13 cellular contexts compared by ENCODE assay signal in the genomic region with DNA sequence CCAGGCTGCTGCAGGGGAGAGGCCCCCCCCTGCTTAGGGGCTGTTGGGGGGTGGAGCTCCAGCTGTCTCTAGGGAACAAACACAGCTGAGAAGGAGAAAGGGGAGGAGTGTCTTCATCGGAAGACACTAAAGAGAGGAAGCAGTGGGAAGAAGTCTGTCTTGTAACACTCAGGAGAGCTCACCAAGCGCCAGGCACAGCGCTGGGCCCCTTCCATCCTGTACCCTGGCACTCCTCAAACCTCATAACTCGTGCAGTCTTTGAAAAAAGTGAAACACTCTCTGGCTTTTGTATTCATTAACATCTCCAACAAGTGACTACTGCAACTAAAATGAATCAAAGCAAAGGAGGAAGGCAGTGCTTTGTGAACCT.
DNase-seq lines count a peak whose midpoint lies in the region; ATAC-seq and TF ChIP-seq lines count a peak whose summit lies in the region.
"Had no signal": no experiment of that assay in that cellular context is flagged by ENCODE, and none has a peak within 500 bp of the region (broad histone marks: within the 10 kb centered on the region; RNA-seq: fewer than 3 reads in every experiment).

No MANE protein-coding gene starts in this region.

- no peak overlapping the region for H3K4me3 ChIP-seq in breast epithelium
- no peak overlapping the region for H3K4me3 ChIP-seq in mammary epithelial cell (replicated peaks in 1 of 3; ENCODE audit: insufficient read depth in 1 of 3, low read depth in 2 of 3, low read length in 3 of 3)
- H3K4me3 ChIP-seq in OCI-LY7 (ENCODE audit: low read depth, low read length, poor library complexity, severe bottlenecking) = no peak overlapping the region
- H3K4me3 ChIP-seq in transverse colon = no peak overlapping the region

- CTCF ChIA-PET in mammary epithelial cell (lab: Charles Lee; ENCODE audit: low non-redundant PET) (no interaction called here), OCI-LY7 (lab: Charles Lee; ENCODE audit: unreplicated experiment) (no interaction called here)

- no peaks in the 10 kb centered on the region for H3K9me2 ChIP-seq in OCI-LY7 (ENCODE audit: insufficient read depth, low read length)

- dilution Hi-C loops in mammary epithelial cell (cut with HindIII; ENCODE audit: low sequenced_read_pairs) = no loop called here

- H3K27ac ChIP-seq in breast epithelium = peak overlapping the region; percentile 70 to 73
- no peak overlapping the region for H3K27ac ChIP-seq in mammary epithelial cell (ENCODE audit: insufficient read depth, low read depth, low read length)
- peak overlapping the region; percentile 84 for H3K27ac ChIP-seq in OCI-LY7 (ENCODE audit: low read depth, low read length, poor library complexity, severe bottlenecking)
- peak overlapping the region; percentile 40 for H3K27ac ChIP-seq in layer of hippocampus (ENCODE audit: low read depth, low read length)
- peak overlapping the region; percentile 14 to 69 (median 38) for H3K27ac ChIP-seq in transverse colon
- H3K27ac ChIP-seq: foreskin keratinocyte had no signal

- POLR2A ChIA-PET in OCI-LY7 (lab: Charles Lee) = interaction anchor here (0.6 to 3.1 kb wide), 4 partner anchors 11 to 1042 kb away, joined by 3 to 25 read pairs (median 6); no protein-coding TSS in a partner anchor

- no peak for TF ChIP-seq EP300 in transverse colon (IDR thresholded peaks at IDR 0.05; ENCODE audit: low read depth)

- ATAC-seq in GM19351 (IDR thresholded peaks at IDR 0.05; ENCODE audit: unreplicated experiment) = no peak
- ATAC-seq in GM21723 (IDR thresholded peaks at IDR 0.05; ENCODE audit: unreplicated experiment) = no peak
- ATAC-seq: foreskin keratinocyte had no signal

- H3K36me3 ChIP-seq in breast epithelium = no peaks in the 10 kb centered on the region
- no peaks in the 10 kb centered on the region for H3K36me3 ChIP-seq in mammary epithelial cell (ENCODE audit: insufficient read depth, low read length)
- H3K36me3 ChIP-seq in OCI-LY7 (ENCODE audit: insufficient read depth, low read length) = no peaks in the 10 kb centered on the region
- H3K36me3 ChIP-seq in transverse colon = no peaks in the 10 kb centered on the region
- H3K36me3 ChIP-seq: BE2C had no signal

- in situ Hi-C loops in mammary epithelial cell (cut with MboI; ENCODE audit: low sequenced_read_pairs in 2 of 2) = no loop called here
- in situ Hi-C loops in transverse colon (cut with MboI; ENCODE audit: low pct_ligation_motif_present in 1 of 4, low pct_unique_long_range_greater_than_20kb in 1 of 4, low sequenced_read_pairs in 3 of 4) = loop anchor here in 1 of 4 donors (25.0 kb wide), 1 partner anchor 517 kb away; the partner anchor contains the start of gene CD82

- intact Hi-C loops in breast epithelium (cut with DNase I; ENCODE audit: low total_unique reads) = no loop called here
- intact Hi-C loops in mammary epithelial cell (cut with micrococcal nuclease) = no loop called here
- intact Hi-C loops in OCI-LY7 (cut with micrococcal nuclease; ENCODE audit: unreplicated experiment) = no loop called here
- intact Hi-C loops in transverse colon (cut with DNase I; ENCODE audit: low total_unique reads) = loop anchor here (1.0 kb wide), 1 partner anchor 18 kb away; no protein-coding TSS in a partner anchor

- H3K79me2 ChIP-seq in mammary epithelial cell (ENCODE audit: insufficient read depth, low read length) (no peaks in the 10 kb centered on the region), OCI-LY7 (ENCODE audit: insufficient read depth, low read depth, low read length) (no peaks in the 10 kb centered on the region)

- no peaks in the 10 kb centered on the region for H3K4me1 ChIP-seq in breast epithelium
- H3K4me1 ChIP-seq in mammary epithelial cell (ENCODE audit: insufficient read depth, low read length) = no peaks in the 10 kb centered on the region
- peaks cover 83% of the 10 kb centered on the region for H3K4me1 ChIP-seq in OCI-LY7 (ENCODE audit: insufficient read depth, low read length, poor library complexity, severe bottlenecking)
- H3K4me1 ChIP-seq in transverse colon = peaks cover 12 to 28% (median 16%) of the 10 kb centered on the region in 4 donors
- H3K4me1 ChIP-seq: BE2C had no signal

- no TSS peak for BruUV-seq in mammary epithelial cell (replicated peaks; lab: Mats Ljungman, UMichigan)
- BruUV-seq in OCI-LY7 (replicated peaks; lab: Mats Ljungman, UMichigan) = no TSS peak

- no peaks in the 10 kb centered on the region for H3K9me3 ChIP-seq in breast epithelium
- no peaks in the 10 kb centered on the region for H3K9me3 ChIP-seq in mammary epithelial cell (replicated peaks; ENCODE audit: insufficient read depth, low read length)
- peaks cover 3% of the 10 kb centered on the region; the same call in 1 of the 2 replicates for H3K9me3 ChIP-seq in OCI-LY7 (ENCODE audit: low read length)
- no peaks in the 10 kb centered on the region for H3K9me3 ChIP-seq in transverse colon
- H3K9me3 ChIP-seq: BE2C had no signal

- no peaks in the 10 kb centered on the region for H3K27me3 ChIP-seq in breast epithelium
- H3K27me3 ChIP-seq in mammary epithelial cell (ENCODE audit: insufficient read depth, low read length) = no peaks in the 10 kb centered on the region
- H3K27me3 ChIP-seq in layer of hippocampus (ENCODE audit: control insufficient read depth, insufficient read depth, low read length) = no peaks in the 10 kb centered on the region
- H3K27me3 ChIP-seq in transverse colon = no peaks in the 10 kb centered on the region
- H3K27me3 ChIP-seq: BE2C, foreskin keratinocyte had no signal

- no peak for TF ChIP-seq POLR2A in breast epithelium (IDR thresholded peaks at IDR 0.05)
- TF ChIP-seq POLR2A in transverse colon (IDR thresholded peaks at IDR 0.05) = no peak

- no peak overlapping the region for H3K9ac ChIP-seq in mammary epithelial cell (ENCODE audit: insufficient read depth, low read length)

- no peak overlapping the region for H3K4me2 ChIP-seq in mammary epithelial cell (ENCODE audit: insufficient read depth, low read depth, low read length)
- peak overlapping the region; percentile 72 for H3K4me2 ChIP-seq in OCI-LY7 (ENCODE audit: low read length)

- 43% methylated on average over 3 of the region's 4 CpGs for WGBS in mammary epithelial cell (ENCODE audit: low coverage, missing lambda C conversion rate)
- 39% methylated on average over 4 of the region's 4 CpGs; no CpG with 5 or more reads in 1 of the 2 donors for WGBS in transverse colon (ENCODE audit: low coverage in 1 of 2), 2 donors

- H2AFZ ChIP-seq in mammary epithelial cell (ENCODE audit: low read depth, low read length) = no peak overlapping the region
- peak overlapping the region; percentile 42; the same call in 1 of the 2 replicates for H2AFZ ChIP-seq in OCI-LY7 (ENCODE audit: low read length)

- H4K20me1 ChIP-seq in mammary epithelial cell (ENCODE audit: insufficient read depth, low read length) (no peaks in the 10 kb centered on the region), OCI-LY7 (ENCODE audit: insufficient read depth, low read length) (no peaks in the 10 kb centered on the region)

- TF ChIP-seq CTCF in breast epithelium (IDR thresholded peaks at IDR 0.05) (no peak), mammary epithelial cell (conservative IDR thresholded peaks at IDR 0.05 in 1 of 2, IDR thresholded peaks at IDR 0.05 in 1 of 2; ENCODE audit: extremely low read depth in 1 of 2, insufficient read depth in 1 of 2, low read depth in 1 of 2, low read length in 2 of 2) (no peak), OCI-LY7 (conservative IDR thresholded peaks at IDR 0.05; ENCODE audit: low read length) (no peak), transverse colon (IDR thresholded peaks at IDR 0.05) (no peak)

- DNase-seq in breast epithelium (ENCODE audit: low spot score in 2 of 2) (no peak), mammary epithelial cell (no peak), OCI-LY7 (ENCODE audit: low spot score) (peak; percentile 22), transverse colon (peak; percentile 24), LoVo (ENCODE audit: low spot score) (no peak)
- DNase-seq: foreskin keratinocyte; NCI-H2227 treated with DMSO at 0.1 percent for 48 hours; small intestine; stimulated activated CD8-positive, alpha-beta memory T cell treated with anti-CD3 and anti-CD28 coated beads, Interleukin-4, amount 100 ng/mL, for 48 hours had no signal

Comparison
In these comparisons a context has a peak if more than half of its experiments do, and no peak if none do; other contexts are left out.
1. DNase-seq: peak in OCI-LY7 (single experiment) and transverse colon (single experiment); none in breast epithelium (0 of 2), mammary epithelial cell (single experiment) and LoVo (single experiment).